14 cellular contexts compared by ENCODE assay signal in the genomic region with DNA sequence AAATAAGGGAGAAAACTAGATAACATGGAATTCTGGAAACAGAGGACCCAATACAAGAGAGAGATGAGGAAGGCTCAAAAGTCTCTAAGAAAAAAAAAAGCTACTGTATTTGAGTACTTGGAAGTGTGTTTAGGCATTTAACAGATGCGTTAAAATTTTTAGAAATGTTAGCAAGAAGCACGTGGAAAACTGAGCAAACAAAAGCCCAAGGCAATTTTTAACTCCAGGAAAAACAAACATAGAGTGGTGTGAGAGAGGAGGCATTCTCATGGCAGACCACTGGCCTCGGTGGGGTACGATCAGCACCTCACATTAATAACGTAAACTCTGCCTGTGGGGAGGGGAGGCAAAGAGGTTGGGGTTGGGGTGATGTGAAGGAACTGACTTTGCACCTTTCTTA.
DNase-seq lines count a peak whose midpoint lies in the region; ATAC-seq and TF ChIP-seq lines count a peak whose summit lies in the region.
"Had no signal": no experiment of that assay in that cellular context is flagged by ENCODE, and none has a peak within 500 bp of the region (broad histone marks: within the 10 kb centered on the region; RNA-seq: fewer than 3 reads in every experiment).

No MANE protein-coding gene starts in this region.

- H3K79me2 ChIP-seq in neural cell (replicated peaks; ENCODE audit: insufficient read depth, low read length), result no peaks in the 10 kb centered on the region

- no peak overlapping the region for H3K9ac ChIP-seq in neural cell (ENCODE audit: low read length)

- H3K9me3 ChIP-seq in neural cell (ENCODE audit: low read length) (no peaks in the 10 kb centered on the region), prostate gland (no peaks in the 10 kb centered on the region)
- H3K9me3 ChIP-seq: BE2C, Caco-2 had no signal

- no peak for ATAC-seq in left lobe of liver
- ATAC-seq: GM23338 had no signal

- H3K36me3 ChIP-seq in neural cell (ENCODE audit: insufficient read depth, low read length) (no peaks in the 10 kb centered on the region), prostate gland (no peaks in the 10 kb centered on the region)
- H3K36me3 ChIP-seq: BE2C had no signal

- H3K4me2 ChIP-seq in neural cell (ENCODE audit: low read length), result no peak overlapping the region
- H3K4me2 ChIP-seq: GM23338 had no signal

- intact Hi-C loops in prostate gland (cut with DNase I), result loop anchor here (5.0 kb wide), 1 partner anchor 324 kb away; no protein-coding TSS in a partner anchor

- WGBS in prostate gland, result 24% methylated on average over 5 of the region's 5 CpGs

- TF ChIP-seq CTCF in C4-2B (conservative IDR thresholded peaks at IDR 0.05), result no peak
- TF ChIP-seq CTCF in LNCaP clone FGC (IDR thresholded peaks at IDR 0.05; ENCODE audit: control insufficient read depth, extremely low read depth, insufficient read depth), result no peak
- no peak for TF ChIP-seq CTCF in neural cell (IDR thresholded peaks at IDR 0.05; ENCODE audit: poor library complexity, severe bottlenecking)
- TF ChIP-seq CTCF in prostate gland (IDR thresholded peaks at IDR 0.05), result no peak

- H3K27ac ChIP-seq in C4-2B (peak overlapping the region; percentile 74; the same call in 1 of the 2 replicates), neural cell (ENCODE audit: low read length) (peak overlapping the region; percentile 76), prostate gland (no peak overlapping the region)

- no peak overlapping the region for H2AFZ ChIP-seq in neural cell (ENCODE audit: low read depth, low read length)

- H4K20me1 ChIP-seq in neural cell (ENCODE audit: insufficient read depth), result no peaks in the 10 kb centered on the region

- H3K27me3 ChIP-seq in neural cell (ENCODE audit: insufficient read depth, low read depth, low read length) (no peaks in the 10 kb centered on the region), prostate gland (replicated peaks; ENCODE audit: insufficient read depth) (no peaks in the 10 kb centered on the region)
- H3K27me3 ChIP-seq: BE2C had no signal

- no peaks in the 10 kb centered on the region for H3K9me2 ChIP-seq in neural cell (ENCODE audit: insufficient read depth, low read length)

- TF ChIP-seq RAD21 in neural cell (conservative IDR thresholded peaks at IDR 0.05), result no peak

- DNase-seq in LNCaP clone FGC (ENCODE audit: low read depth) (peak; percentile 63), left lobe of liver (ENCODE audit: low spot score) (peak; percentile 21), NK-92 (lab: John Stamatoyannopoulos, UW; ENCODE audit: unreplicated experiment) (no peak), RKO (ENCODE audit: low spot score) (no peak), prostate gland (ENCODE audit: low spot score) (no peak)
- DNase-seq: ACHN; BE2C; C1 segment of cervical spinal cord; Caco-2; CD4-positive, alpha-beta T cell; HCEC 1CT had no signal

- no peak overlapping the region for H3K4me3 ChIP-seq in LNCaP clone FGC (ENCODE audit: low read depth, low read length)
- no peak overlapping the region for H3K4me3 ChIP-seq in neural cell (ENCODE audit: low read length)
- H3K4me3 ChIP-seq in prostate gland, result no peak overlapping the region
- H3K4me3 ChIP-seq: GM23338 had no signal

- peaks cover 10% of the 10 kb centered on the region for H3K4me1 ChIP-seq in prostate gland (replicated peaks)
- H3K4me1 ChIP-seq: BE2C had no signal

- no peaks in the 10 kb centered on the region for H3F3A ChIP-seq in neural cell (ENCODE audit: insufficient read depth, low read length, poor library complexity, severe bottlenecking)

- no peak for TF ChIP-seq POLR2A in prostate gland (IDR thresholded peaks at IDR 0.05)

- TF ChIP-seq EP300 in neural cell (conservative IDR thresholded peaks at IDR 0.05; ENCODE audit: poor library complexity, severe bottlenecking), result no peak

TF ChIP-seq in neural cell, 6 proteins besides CTCF, POLR2A, EP300 and RAD21:
- no peak for TF ChIP-seq POLR2AphosphoS5 (IDR thresholded peaks at IDR 0.05)
- no peak for TF ChIP-seq EZH2 (IDR thresholded peaks at IDR 0.05; ENCODE audit: borderline replicate concordance, insufficient read depth, low read length, poor library complexity, severe bottlenecking)
- TF ChIP-seq SMC3 (conservative IDR thresholded peaks at IDR 0.05; ENCODE audit: poor library complexity), result no peak
- TF ChIP-seq MXI1 (conservative IDR thresholded peaks at IDR 0.05; ENCODE audit: poor library complexity, severe bottlenecking), result no peak
- TF ChIP-seq, protein P1, sequence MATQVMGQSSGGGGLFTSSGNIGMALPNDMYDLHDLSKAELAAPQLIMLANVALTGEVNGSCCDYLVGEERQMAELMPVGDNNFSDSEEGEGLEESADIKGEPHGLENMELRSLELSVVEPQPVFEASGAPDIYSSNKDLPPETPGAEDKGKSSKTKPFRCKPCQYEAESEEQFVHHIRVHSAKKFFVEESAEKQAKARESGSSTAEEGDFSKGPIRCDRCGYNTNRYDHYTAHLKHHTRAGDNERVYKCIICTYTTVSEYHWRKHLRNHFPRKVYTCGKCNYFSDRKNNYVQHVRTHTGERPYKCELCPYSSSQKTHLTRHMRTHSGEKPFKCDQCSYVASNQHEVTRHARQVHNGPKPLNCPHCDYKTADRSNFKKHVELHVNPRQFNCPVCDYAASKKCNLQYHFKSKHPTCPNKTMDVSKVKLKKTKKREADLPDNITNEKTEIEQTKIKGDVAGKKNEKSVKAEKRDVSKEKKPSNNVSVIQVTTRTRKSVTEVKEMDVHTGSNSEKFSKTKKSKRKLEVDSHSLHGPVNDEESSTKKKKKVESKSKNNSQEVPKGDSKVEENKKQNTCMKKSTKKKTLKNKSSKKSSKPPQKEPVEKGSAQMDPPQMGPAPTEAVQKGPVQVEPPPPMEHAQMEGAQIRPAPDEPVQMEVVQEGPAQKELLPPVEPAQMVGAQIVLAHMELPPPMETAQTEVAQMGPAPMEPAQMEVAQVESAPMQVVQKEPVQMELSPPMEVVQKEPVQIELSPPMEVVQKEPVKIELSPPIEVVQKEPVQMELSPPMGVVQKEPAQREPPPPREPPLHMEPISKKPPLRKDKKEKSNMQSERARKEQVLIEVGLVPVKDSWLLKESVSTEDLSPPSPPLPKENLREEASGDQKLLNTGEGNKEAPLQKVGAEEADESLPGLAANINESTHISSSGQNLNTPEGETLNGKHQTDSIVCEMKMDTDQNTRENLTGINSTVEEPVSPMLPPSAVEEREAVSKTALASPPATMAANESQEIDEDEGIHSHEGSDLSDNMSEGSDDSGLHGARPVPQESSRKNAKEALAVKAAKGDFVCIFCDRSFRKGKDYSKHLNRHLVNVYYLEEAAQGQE (IDR thresholded peaks at IDR 0.05; ENCODE audit: borderline replicate concordance), result no peak
- no peak for TF ChIP-seq TAF1 (IDR thresholded peaks at IDR 0.05; ENCODE audit: low read depth)
TF ChIP-seq in neural cell: peak in this region for 0.

Comparison
In these comparisons a context has a peak if more than half of its experiments do, and no peak if none do; other contexts are left out.
1. H3K27ac ChIP-seq: peak in C4-2B (single experiment) and neural cell (single experiment); none in prostate gland (0 of 2).
2. DNase-seq: peak in LNCaP clone FGC (single experiment) and left lobe of liver (single experiment); none in NK-92 (single experiment), RKO (single experiment) and prostate gland (single experiment).